ENCODE assay signal across 18 cellular contexts in genomic region chr11:34072831-34073230, GRCh38. TPM values are rescaled to one million over a fixed set of nuclear protein-coding genes. Genes with fewer than 3 reads are reported as not detected.
DNase-seq lines count a peak whose midpoint lies in the region; ATAC-seq, FAIRE-seq and TF ChIP-seq lines count a peak whose summit lies in the region.
"Had no signal": no experiment of that assay in that cellular context is flagged by ENCODE, and none has a peak within 500 bp of the region (broad histone marks: within the 10 kb centered on the region; RNA-seq: fewer than 3 reads in every experiment).

No MANE protein-coding gene starts in this region.

- RAD21 ChIA-PET in HCT116 (lab: Charles Lee; ENCODE audit: low non-redundant PET in 1 of 2, low total read pairs in 2 of 2, uncharacterized antibody in 2 of 2, unreplicated experiment in 2 of 2), result no interaction called here

- WGBS in small intestine, 3 donors, result 57 to 70% (median 67%) methylated on average over 2 of the region's 2 CpGs

- no peak for TF ChIP-seq CTCF in cardiac muscle cell (IDR thresholded peaks at IDR 0.05; ENCODE audit: low read depth, low read length)
- no peak for TF ChIP-seq CTCF in HCT116 (IDR thresholded peaks at IDR 0.05 in 2 of 3, conservative IDR thresholded peaks at IDR 0.05 in 1 of 3; ENCODE audit: borderline replicate concordance in 1 of 3, insufficient read depth in 1 of 3, low read depth in 2 of 3, low read length in 2 of 3)
- TF ChIP-seq CTCF in epithelial cell of esophagus (IDR thresholded peaks at IDR 0.05; ENCODE audit: insufficient read depth, low read depth, low read length, missing control alignments), result no peak

- CTCF ChIA-PET in HCT116 (lab: Charles Lee), result interaction anchor here (1.5 kb wide), 1 partner anchor 12 kb away, joined by 3 read pairs; no protein-coding TSS in a partner anchor

- TF ChIP-seq RAD21 in HCT116 (IDR thresholded peaks at IDR 0.05; ENCODE audit: low read depth), result no peak

- H3K27me3 ChIP-seq in cardiac muscle cell (no peaks in the 10 kb centered on the region), HCT116 (ENCODE audit: insufficient read depth, low read length) (no peaks in the 10 kb centered on the region), small intestine (ENCODE audit: control insufficient read depth in 2 of 2, insufficient read depth in 2 of 2, low read length in 2 of 2) (no peaks in the 10 kb centered on the region)
- H3K27me3 ChIP-seq: Peyer's patch, SJSA1 had no signal

- POLR2A ChIA-PET in HCT116 (lab: Charles Lee), result no interaction called here

- no peak for FAIRE-seq in small intestine (lab: Jason Lieb, UNC)
- FAIRE-seq: G401.6 had no signal

- DNase-seq in cardiac muscle cell (ENCODE audit: low read depth in 1 of 2, low spot score in 1 of 2) (peak in 1 of 2 donors; percentile 31), left cardiac atrium (no peak), HCT116 (ENCODE audit: low read depth, low spot score) (no peak), epithelial cell of esophagus (ENCODE audit: low read depth) (peak; percentile 26), small intestine (no peak), NCI-H1092 (lab: John Stamatoyannopoulos, UW) (no peak)
- no peak for DNase-seq in activated CD4-positive, alpha-beta T cell treated with anti-CD3 and anti-CD28 coated beads, Interleukin-2, amount 50 U/mL, for 1 hour
- DNase-seq: Caco-2, HCEC 1CT, MM.1S, NCI-H1092 treated with DMSO at 0.1 percent for 48 hours, NCI-H2081 treated with DMSO at 0.1 percent for 48 hours, NCI-H446 treated with DMSO at 0.1 percent for 48 hours, NCI-H69, Peyer's patch had no signal

- H3K79me2 ChIP-seq in HCT116 (ENCODE audit: insufficient read depth, low read length), result peaks cover 100% of the 10 kb centered on the region

- H3K4me3 ChIP-seq in cardiac muscle cell (no peak overlapping the region), HCT116 (replicated peaks in 1 of 2; ENCODE audit: low read depth in 1 of 2, low read length in 2 of 2) (no peak overlapping the region), epithelial cell of esophagus (ENCODE audit: low read length) (no peak overlapping the region), small intestine (ENCODE audit: low read depth in 1 of 2, low read length in 2 of 2) (no peak overlapping the region)
- H3K4me3 ChIP-seq: GM23338, Peyer's patch, SJSA1 had no signal

- intact Hi-C loops in left cardiac atrium (cut with DNase I) (no loop called here), HCT116 (cut with micrococcal nuclease) (no loop called here)

- BruUV-seq in HCT116 (replicated peaks; lab: Mats Ljungman, UMichigan), result no TSS peak

- no peak overlapping the region for H2AFZ ChIP-seq in HCT116 (ENCODE audit: low read depth, low read length, poor library complexity, severe bottlenecking)
- H2AFZ ChIP-seq: GM23338 had no signal

- peak overlapping the region; percentile 62; the same call in 1 of the 2 replicates for H3K4me2 ChIP-seq in HCT116 (ENCODE audit: low read length)
- H3K4me2 ChIP-seq: GM23338 had no signal

- ATAC-seq in left cardiac atrium (no peak), HCT116 (no peak)
- ATAC-seq: GM23338 had no signal

- no peaks in the 10 kb centered on the region for H3K9me3 ChIP-seq in cardiac muscle cell (ENCODE audit: low read depth)
- H3K9me3 ChIP-seq in HCT116 (ENCODE audit: control insufficient read depth in 1 of 2, insufficient read depth in 1 of 2, low read depth in 1 of 2, low read length in 2 of 2), result no peaks in the 10 kb centered on the region
- H3K9me3 ChIP-seq in small intestine (ENCODE audit: control insufficient read depth, low read depth), result no peaks in the 10 kb centered on the region
- H3K9me3 ChIP-seq: Caco-2, Peyer's patch, SJSA1 had no signal

- H3K9me2 ChIP-seq in HCT116 (ENCODE audit: insufficient read depth), result no peaks in the 10 kb centered on the region

- peaks cover 18% of the 10 kb centered on the region; the same call in 1 of the 2 replicates for H4K20me1 ChIP-seq in HCT116 (ENCODE audit: insufficient read depth)

- H3K4me1 ChIP-seq in cardiac muscle cell (ENCODE audit: low read depth) (no peaks in the 10 kb centered on the region), HCT116 (ENCODE audit: control insufficient read depth in 1 of 2, insufficient read depth in 2 of 2, low read length in 2 of 2) (peaks cover 43 to 68% of the 10 kb centered on the region in 2 experiments), small intestine (ENCODE audit: control insufficient read depth in 2 of 2, insufficient read depth in 1 of 2, low read depth in 1 of 2, low read length in 1 of 2) (no peaks in the 10 kb centered on the region)
- H3K4me1 ChIP-seq: Caco-2 had no signal

- TF ChIP-seq POLR2A in HCT116 (IDR thresholded peaks at IDR 0.05; ENCODE audit: borderline replicate concordance, extremely low read depth, insufficient read depth, insufficient read length), result no peak

- H3K36me3 ChIP-seq in cardiac muscle cell (peaks cover 58% of the 10 kb centered on the region), HCT116 (ENCODE audit: control insufficient read depth in 1 of 2, insufficient read depth in 2 of 2, low read length in 2 of 2) (peaks cover 27 to 38% of the 10 kb centered on the region in 2 experiments), small intestine (ENCODE audit: control insufficient read depth in 2 of 2, insufficient read depth in 2 of 2, low read length in 2 of 2) (peaks cover 0 to 5% of the 10 kb centered on the region in 2 donors)

- no peak overlapping the region for H3K9ac ChIP-seq in HCT116 (ENCODE audit: low read length)

- H3K27ac ChIP-seq in cardiac muscle cell (peak overlapping the region; percentile 2), HCT116 (ENCODE audit: low read depth, low read length) (0 out of 2 replicates have a peak overlapping the region, but pooled peaks have one; percentile 76), small intestine (ENCODE audit: low read depth in 1 of 2, low read length in 1 of 2) (no peak overlapping the region)
- H3K27ac ChIP-seq: Peyer's patch, SJSA1 had no signal

TF ChIP-seq in HCT116, 20 proteins besides CTCF, POLR2A, EP300 and RAD21 (continues in another document):
- TF ChIP-seq JUND (IDR thresholded peaks at IDR 0.05) (no peak), ZNF274 (IDR thresholded peaks at IDR 0.05; ENCODE audit: low read depth, low read length) (no peak), SIN3A (IDR thresholded peaks at IDR 0.05; ENCODE audit: low read depth) (no peak), CEBPB (IDR thresholded peaks at IDR 0.05; ENCODE audit: low read depth) (no peak), ELF1 (IDR thresholded peaks at IDR 0.05; ENCODE audit: borderline replicate concordance, low read depth) (no peak), SRF (IDR thresholded peaks at IDR 0.05; ENCODE audit: low read depth) (no peak)
- TF ChIP-seq, protein P1, sequence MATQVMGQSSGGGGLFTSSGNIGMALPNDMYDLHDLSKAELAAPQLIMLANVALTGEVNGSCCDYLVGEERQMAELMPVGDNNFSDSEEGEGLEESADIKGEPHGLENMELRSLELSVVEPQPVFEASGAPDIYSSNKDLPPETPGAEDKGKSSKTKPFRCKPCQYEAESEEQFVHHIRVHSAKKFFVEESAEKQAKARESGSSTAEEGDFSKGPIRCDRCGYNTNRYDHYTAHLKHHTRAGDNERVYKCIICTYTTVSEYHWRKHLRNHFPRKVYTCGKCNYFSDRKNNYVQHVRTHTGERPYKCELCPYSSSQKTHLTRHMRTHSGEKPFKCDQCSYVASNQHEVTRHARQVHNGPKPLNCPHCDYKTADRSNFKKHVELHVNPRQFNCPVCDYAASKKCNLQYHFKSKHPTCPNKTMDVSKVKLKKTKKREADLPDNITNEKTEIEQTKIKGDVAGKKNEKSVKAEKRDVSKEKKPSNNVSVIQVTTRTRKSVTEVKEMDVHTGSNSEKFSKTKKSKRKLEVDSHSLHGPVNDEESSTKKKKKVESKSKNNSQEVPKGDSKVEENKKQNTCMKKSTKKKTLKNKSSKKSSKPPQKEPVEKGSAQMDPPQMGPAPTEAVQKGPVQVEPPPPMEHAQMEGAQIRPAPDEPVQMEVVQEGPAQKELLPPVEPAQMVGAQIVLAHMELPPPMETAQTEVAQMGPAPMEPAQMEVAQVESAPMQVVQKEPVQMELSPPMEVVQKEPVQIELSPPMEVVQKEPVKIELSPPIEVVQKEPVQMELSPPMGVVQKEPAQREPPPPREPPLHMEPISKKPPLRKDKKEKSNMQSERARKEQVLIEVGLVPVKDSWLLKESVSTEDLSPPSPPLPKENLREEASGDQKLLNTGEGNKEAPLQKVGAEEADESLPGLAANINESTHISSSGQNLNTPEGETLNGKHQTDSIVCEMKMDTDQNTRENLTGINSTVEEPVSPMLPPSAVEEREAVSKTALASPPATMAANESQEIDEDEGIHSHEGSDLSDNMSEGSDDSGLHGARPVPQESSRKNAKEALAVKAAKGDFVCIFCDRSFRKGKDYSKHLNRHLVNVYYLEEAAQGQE (IDR thresholded peaks at IDR 0.05; ENCODE audit: low read depth), result no peak
- TF ChIP-seq, protein P2, sequence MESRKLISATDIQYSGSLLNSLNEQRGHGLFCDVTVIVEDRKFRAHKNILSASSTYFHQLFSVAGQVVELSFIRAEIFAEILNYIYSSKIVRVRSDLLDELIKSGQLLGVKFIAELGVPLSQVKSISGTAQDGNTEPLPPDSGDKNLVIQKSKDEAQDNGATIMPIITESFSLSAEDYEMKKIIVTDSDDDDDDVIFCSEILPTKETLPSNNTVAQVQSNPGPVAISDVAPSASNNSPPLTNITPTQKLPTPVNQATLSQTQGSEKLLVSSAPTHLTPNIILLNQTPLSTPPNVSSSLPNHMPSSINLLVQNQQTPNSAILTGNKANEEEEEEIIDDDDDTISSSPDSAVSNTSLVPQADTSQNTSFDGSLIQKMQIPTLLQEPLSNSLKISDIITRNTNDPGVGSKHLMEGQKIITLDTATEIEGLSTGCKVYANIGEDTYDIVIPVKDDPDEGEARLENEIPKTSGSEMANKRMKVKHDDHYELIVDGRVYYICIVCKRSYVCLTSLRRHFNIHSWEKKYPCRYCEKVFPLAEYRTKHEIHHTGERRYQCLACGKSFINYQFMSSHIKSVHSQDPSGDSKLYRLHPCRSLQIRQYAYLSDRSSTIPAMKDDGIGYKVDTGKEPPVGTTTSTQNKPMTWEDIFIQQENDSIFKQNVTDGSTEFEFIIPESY (IDR thresholded peaks at IDR 0.05; ENCODE audit: extremely low read depth, insufficient replicate concordance, low read length), result no peak
- TF ChIP-seq, protein P3, sequence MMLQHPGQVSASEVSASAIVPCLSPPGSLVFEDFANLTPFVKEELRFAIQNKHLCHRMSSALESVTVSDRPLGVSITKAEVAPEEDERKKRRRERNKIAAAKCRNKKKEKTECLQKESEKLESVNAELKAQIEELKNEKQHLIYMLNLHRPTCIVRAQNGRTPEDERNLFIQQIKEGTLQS (IDR thresholded peaks at IDR 0.05), result no peak

RNA-seq across cellular contexts. Expression of gene CAPRIN1, which starts 21.3 kb away (rescaled TPM):
- 249 and 286 TPM in 2 replicates for total RNA-seq in cardiac muscle cell
- polyA plus RNA-seq in cardiac muscle cell, result 120 and 163 TPM in 2 replicates
- 100 to 1,000 TPM; 102 to 106 TPM for total RNA-seq in left cardiac atrium
- 285 TPM for total RNA-seq in HCT116 (2021; ENCODE audit: unreplicated experiment)
- 133 and 173 TPM in 2 replicates for polyA plus RNA-seq in HCT116 (2012)
- polyA plus RNA-seq in small intestine, result 100 to 1,000 TPM in 1 of 3 donors, 10 to 100 TPM in 2; 54.0 to 102 (median 66.6) TPM

RNA-seq across cellular contexts. Expression of gene NAT10, which starts 32.6 kb away (rescaled TPM):
- 19.2 and 23.6 TPM in 2 replicates for total RNA-seq in cardiac muscle cell
- 19.4 and 28.0 TPM in 2 replicates for polyA plus RNA-seq in cardiac muscle cell
- total RNA-seq in left cardiac atrium, result 10 to 100 TPM; 20.1 to 29.0 TPM
- 101 TPM for total RNA-seq in HCT116 (2021; ENCODE audit: unreplicated experiment)
- 66.4 and 80.0 TPM in 2 replicates for polyA plus RNA-seq in HCT116 (2012)
- 10 to 100 TPM in 2 of 3 donors, 1 to 10 TPM in 1; 8.9 to 28.7 (median 12.4) TPM for polyA plus RNA-seq in small intestine

Comparison
In these comparisons a context has a peak if more than half of its experiments do, and no peak if none do; other contexts are left out.
1. H3K27ac ChIP-seq: peak in cardiac muscle cell (single experiment) and HCT116 (single experiment); none in small intestine (0 of 2).